Comparison of ENCODE assay signal across 2 cellular contexts in the genomic region with DNA sequence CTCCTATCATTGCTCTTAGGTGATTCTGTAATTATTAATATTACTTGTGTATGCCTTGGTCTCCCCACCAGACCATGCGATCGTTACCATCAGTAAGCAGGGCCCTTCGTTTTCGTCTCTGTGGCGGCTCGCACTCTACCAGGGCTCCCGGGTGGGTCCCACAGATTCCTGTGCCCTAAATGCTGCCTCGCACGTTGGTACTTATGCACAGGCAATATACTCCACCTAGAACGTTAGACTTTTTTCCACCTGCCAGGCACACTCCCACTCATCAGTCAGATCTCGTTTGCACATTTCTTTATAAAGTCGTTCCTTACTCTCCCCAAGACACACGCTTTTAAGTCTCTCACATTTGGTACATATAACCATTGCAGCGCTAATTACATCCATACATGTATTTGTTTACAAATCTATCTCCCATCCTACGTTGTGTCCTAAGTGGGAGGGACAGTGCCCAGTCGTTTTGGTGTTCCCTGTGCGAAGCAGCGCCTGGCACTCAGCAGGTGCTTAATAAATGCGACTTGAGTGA.
TF ChIP-seq lines count a peak whose summit lies in the region.

No MANE protein-coding gene starts in this region.

TF ChIP-seq in GM23338, 12 proteins besides CTCF, POLR2A, EP300 and RAD21 (continued from another document):
- TF ChIP-seq, protein P1, sequence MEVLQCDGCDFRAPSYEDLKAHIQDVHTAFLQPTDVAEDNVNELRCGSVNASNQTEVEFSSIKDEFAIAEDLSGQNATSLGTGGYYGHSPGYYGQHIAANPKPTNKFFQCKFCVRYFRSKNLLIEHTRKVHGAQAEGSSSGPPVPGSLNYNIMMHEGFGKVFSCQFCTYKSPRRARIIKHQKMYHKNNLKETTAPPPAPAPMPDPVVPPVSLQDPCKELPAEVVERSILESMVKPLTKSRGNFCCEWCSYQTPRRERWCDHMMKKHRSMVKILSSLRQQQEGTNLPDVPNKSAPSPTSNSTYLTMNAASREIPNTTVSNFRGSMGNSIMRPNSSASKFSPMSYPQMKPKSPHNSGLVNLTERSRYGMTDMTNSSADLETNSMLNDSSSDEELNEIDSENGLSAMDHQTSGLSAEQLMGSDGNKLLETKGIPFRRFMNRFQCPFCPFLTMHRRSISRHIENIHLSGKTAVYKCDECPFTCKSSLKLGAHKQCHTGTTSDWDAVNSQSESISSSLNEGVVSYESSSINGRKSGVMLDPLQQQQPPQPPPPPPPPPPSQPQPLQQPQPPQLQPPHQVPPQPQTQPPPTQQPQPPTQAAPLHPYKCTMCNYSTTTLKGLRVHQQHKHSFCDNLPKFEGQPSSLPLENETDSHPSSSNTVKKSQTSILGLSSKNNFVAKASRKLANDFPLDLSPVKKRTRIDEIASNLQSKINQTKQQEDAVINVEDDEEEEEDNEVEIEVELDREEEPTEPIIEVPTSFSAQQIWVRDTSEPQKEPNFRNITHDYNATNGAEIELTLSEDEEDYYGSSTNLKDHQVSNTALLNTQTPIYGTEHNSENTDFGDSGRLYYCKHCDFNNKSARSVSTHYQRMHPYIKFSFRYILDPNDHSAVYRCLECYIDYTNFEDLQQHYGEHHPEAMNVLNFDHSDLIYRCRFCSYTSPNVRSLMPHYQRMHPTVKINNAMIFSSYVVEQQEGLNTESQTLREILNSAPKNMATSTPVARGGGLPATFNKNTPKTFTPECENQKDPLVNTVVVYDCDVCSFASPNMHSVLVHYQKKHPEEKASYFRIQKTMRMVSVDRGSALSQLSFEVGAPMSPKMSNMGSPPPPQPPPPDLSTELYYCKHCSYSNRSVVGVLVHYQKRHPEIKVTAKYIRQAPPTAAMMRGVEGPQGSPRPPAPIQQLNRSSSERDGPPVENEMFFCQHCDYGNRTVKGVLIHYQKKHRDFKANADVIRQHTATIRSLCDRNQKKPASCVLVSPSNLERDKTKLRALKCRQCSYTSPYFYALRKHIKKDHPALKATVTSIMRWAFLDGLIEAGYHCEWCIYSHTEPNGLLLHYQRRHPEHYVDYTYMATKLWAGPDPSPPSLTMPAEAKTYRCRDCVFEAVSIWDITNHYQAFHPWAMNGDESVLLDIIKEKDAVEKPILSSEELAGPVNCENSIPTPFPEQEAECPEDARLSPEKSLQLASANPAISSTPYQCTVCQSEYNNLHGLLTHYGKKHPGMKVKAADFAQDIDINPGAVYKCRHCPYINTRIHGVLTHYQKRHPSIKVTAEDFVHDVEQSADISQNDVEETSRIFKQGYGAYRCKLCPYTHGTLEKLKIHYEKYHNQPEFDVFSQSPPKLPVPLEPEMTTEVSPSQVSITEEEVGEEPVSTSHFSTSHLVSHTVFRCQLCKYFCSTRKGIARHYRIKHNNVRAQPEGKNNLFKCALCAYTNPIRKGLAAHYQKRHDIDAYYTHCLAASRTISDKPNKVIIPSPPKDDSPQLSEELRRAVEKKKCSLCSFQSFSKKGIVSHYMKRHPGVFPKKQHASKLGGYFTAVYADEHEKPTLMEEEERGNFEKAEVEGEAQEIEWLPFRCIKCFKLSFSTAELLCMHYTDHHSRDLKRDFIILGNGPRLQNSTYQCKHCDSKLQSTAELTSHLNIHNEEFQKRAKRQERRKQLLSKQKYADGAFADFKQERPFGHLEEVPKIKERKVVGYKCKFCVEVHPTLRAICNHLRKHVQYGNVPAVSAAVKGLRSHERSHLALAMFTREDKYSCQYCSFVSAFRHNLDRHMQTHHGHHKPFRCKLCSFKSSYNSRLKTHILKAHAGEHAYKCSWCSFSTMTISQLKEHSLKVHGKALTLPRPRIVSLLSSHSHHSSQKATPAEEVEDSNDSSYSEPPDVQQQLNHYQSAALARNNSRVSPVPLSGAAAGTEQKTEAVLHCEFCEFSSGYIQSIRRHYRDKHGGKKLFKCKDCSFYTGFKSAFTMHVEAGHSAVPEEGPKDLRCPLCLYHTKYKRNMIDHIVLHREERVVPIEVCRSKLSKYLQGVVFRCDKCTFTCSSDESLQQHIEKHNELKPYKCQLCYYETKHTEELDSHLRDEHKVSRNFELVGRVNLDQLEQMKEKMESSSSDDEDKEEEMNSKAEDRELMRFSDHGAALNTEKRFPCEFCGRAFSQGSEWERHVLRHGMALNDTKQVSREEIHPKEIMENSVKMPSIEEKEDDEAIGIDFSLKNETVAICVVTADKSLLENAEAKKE (CRISPR knock-in tag; IDR thresholded peaks at IDR 0.05): no peak
- TF ChIP-seq ZNF331 (CRISPR knock-in tag; IDR thresholded peaks at IDR 0.05; ENCODE audit: low read depth): no peak
- no peak for TF ChIP-seq STAT1 (IDR thresholded peaks at IDR 0.05; ENCODE audit: unreplicated experiment)
- no peak for TF ChIP-seq CREB1 (CRISPR knock-in tag; IDR thresholded peaks at IDR 0.05; ENCODE audit: low read depth)
- TF ChIP-seq NANOG (IDR thresholded peaks at IDR 0.05; ENCODE audit: borderline replicate concordance): no peak
- TF ChIP-seq REST (IDR thresholded peaks at IDR 0.05; ENCODE audit: unreplicated experiment): no peak
- TF ChIP-seq ETS1 (IDR thresholded peaks at IDR 0.05): no peak
- no peak for TF ChIP-seq EZH2 (IDR thresholded peaks at IDR 0.05; ENCODE audit: low read depth, unreplicated experiment)

TF ChIP-seq in SK-N-SH, 30 proteins besides CTCF, POLR2A, EP300 and RAD21 (continued from another document):
- no peak for TF ChIP-seq REST (IDR thresholded peaks at IDR 0.05; ENCODE audit: low read depth, low read length)
- no peak for TF ChIP-seq FOXM1 (IDR thresholded peaks at IDR 0.05; ENCODE audit: low read depth)
